Comparison of ENCODE assay signal across 1 cellular context in the genomic region with DNA sequence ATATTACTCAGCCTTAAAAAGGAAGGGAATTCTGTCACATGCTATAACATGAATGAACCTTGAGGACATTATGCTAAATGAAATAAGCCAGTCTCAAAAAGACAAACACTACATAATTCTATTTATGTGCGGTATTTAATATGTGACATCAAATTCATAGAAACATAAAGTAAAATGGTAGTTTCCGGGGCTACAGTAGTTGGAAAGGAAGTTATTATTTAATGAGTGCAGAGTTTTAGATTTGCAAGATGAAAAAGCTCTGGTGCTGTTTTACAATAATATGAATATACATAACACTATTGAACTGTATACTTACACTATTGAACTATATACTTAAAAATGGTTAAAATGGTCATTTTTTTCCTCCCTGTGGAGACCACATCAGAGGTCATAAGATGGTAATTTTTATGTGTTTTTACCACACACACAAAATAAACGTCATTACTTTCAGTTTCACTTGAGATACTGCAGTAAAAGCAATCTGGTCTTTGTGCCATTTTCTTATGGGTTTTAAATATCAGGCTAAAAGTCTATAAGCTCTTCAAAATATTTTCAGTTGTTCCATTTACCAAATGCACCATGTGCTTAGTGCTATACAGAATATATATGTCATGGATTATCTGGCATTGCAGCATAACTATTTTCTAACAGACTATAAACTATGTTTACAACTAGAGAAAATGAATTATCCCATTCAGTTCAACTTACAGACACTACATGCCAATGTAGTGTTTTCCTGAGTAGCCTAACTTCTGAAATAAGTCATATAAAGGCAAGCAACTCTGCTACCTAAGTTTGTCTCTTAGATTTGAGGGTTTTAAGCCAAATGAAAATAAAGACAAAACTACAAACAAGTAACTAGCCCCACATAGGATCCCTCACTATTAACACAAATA.
TF ChIP-seq lines count a peak whose summit lies in the region.

No MANE protein-coding gene starts in this region.

TF ChIP-seq in WTC11, 78 proteins besides CTCF, POLR2A, EP300 and RAD21 (continued from another document):
- TF ChIP-seq, protein P1, sequence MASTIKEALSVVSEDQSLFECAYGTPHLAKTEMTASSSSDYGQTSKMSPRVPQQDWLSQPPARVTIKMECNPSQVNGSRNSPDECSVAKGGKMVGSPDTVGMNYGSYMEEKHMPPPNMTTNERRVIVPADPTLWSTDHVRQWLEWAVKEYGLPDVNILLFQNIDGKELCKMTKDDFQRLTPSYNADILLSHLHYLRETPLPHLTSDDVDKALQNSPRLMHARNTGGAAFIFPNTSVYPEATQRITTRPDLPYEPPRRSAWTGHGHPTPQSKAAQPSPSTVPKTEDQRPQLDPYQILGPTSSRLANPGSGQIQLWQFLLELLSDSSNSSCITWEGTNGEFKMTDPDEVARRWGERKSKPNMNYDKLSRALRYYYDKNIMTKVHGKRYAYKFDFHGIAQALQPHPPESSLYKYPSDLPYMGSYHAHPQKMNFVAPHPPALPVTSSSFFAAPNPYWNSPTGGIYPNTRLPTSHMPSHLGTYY (CRISPR knock-in tag; IDR thresholded peaks at IDR 0.05), result no peak
- TF ChIP-seq KAT7 (CRISPR knock-in tag; IDR thresholded peaks at IDR 0.05; ENCODE audit: borderline replicate concordance) (no peak), JUN (CRISPR knock-in tag; IDR thresholded peaks at IDR 0.05) (no peak), ELF4 (CRISPR knock-in tag; IDR thresholded peaks at IDR 0.05; ENCODE audit: low read depth) (no peak), FOXK1 (CRISPR knock-in tag; IDR thresholded peaks at IDR 0.05) (no peak), GABPB1 (CRISPR knock-in tag; IDR thresholded peaks at IDR 0.05) (no peak)
- TF ChIP-seq, protein P2, sequence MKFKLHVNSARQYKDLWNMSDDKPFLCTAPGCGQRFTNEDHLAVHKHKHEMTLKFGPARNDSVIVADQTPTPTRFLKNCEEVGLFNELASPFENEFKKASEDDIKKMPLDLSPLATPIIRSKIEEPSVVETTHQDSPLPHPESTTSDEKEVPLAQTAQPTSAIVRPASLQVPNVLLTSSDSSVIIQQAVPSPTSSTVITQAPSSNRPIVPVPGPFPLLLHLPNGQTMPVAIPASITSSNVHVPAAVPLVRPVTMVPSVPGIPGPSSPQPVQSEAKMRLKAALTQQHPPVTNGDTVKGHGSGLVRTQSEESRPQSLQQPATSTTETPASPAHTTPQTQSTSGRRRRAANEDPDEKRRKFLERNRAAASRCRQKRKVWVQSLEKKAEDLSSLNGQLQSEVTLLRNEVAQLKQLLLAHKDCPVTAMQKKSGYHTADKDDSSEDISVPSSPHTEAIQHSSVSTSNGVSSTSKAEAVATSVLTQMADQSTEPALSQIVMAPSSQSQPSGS (CRISPR knock-in tag; IDR thresholded peaks at IDR 0.05; ENCODE audit: borderline replicate concordance, low read depth), result no peak
- TF ChIP-seq, protein P3, sequence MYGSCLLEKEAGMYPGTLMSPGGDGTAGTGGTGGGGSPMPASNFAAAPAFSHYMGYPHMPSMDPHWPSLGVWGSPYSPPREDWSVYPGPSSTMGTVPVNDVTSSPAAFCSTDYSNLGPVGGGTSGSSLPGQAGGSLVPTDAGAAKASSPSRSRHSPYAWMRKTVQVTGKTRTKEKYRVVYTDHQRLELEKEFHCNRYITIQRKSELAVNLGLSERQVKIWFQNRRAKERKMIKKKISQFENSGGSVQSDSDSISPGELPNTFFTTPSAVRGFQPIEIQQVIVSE (CRISPR knock-in tag; IDR thresholded peaks at IDR 0.05; ENCODE audit: borderline replicate concordance), result no peak
- TF ChIP-seq, protein P4, sequence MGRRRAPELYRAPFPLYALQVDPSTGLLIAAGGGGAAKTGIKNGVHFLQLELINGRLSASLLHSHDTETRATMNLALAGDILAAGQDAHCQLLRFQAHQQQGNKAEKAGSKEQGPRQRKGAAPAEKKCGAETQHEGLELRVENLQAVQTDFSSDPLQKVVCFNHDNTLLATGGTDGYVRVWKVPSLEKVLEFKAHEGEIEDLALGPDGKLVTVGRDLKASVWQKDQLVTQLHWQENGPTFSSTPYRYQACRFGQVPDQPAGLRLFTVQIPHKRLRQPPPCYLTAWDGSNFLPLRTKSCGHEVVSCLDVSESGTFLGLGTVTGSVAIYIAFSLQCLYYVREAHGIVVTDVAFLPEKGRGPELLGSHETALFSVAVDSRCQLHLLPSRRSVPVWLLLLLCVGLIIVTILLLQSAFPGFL (CRISPR knock-in tag; IDR thresholded peaks at IDR 0.05; ENCODE audit: borderline replicate concordance), result no peak
